Comparison of ENCODE assay signal across 8 cellular contexts in the genomic region with DNA sequence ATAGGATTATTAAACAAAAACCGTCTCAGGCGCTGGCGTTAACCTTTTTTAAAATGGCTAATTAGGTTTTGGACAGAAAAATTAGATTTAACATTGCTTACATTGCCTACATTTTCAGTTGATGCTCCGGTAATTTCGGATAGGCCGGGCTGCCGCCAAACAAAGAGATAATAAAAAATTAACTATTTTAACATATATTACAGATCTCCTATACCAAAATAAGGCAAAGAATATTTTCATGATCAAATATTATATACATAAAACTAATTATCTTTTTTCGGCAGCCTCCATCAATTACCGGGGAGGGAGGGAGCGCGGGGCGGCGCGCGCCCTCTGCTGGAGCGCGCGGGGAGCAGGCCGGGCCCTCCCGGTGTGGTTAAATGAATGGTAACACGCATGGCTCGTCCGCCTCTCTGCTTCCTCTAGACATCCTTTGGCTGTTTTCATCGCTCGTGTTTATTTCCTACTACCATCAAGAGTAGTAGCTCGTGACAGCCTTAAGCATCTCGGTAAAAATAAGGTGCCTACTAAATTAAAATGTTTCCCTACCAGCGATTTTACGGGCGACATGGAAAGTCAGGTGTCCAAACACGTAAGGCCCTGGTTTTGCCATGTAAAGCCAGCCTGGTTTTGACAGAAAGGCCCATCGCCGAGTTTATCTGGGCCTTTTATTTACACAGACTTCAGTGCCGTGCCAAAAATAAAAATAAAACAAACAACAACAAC. TPM values are rescaled to one million over a fixed set of nuclear protein-coding genes. Genes with fewer than 3 reads are reported as not detected.
DNase-seq lines count a peak whose midpoint lies in the region; ATAC-seq and TF ChIP-seq lines count a peak whose summit lies in the region.

No MANE protein-coding gene starts in this region.

- H3K4me1 ChIP-seq in ES-I3 (ENCODE audit: insufficient read depth, low read length) (0 out of 2 replicates have a peak, but pooled peaks cover 5% of the 10 kb centered on the region), H9 (ENCODE audit: insufficient read depth, low read length) (no peaks in the 10 kb centered on the region)

- no peaks in the 10 kb centered on the region for H3K9me3 ChIP-seq in ES-I3 (ENCODE audit: control insufficient read depth, insufficient read depth, low read length)
- no peaks in the 10 kb centered on the region for H3K9me3 ChIP-seq in H9 (ENCODE audit: control insufficient read depth, low read depth, low read length)

- no peak overlapping the region for H3K23ac ChIP-seq in H9 (ENCODE audit: insufficient read length, low read depth, low read length)

- no peak overlapping the region for H2BK12ac ChIP-seq in H9 (ENCODE audit: insufficient read length, low read depth, low read length)

- peak; percentile 99 for TF ChIP-seq CTCF in H9 (conservative IDR thresholded peaks at IDR 0.05)

- no peak overlapping the region for H2BK5ac ChIP-seq in H9 (ENCODE audit: insufficient read length, low read length)

- DNase-seq in H9 (peak; percentile 48), NCI-H1694 (lab: John Stamatoyannopoulos, UW) (peak; percentile 48), midbrain (lab: John Stamatoyannopoulos, UW) (peak; percentile 22)
- DNase-seq in activated CD4-positive, alpha-beta T cell treated with anti-CD3 and anti-CD28 coated beads, Interleukin-2, amount 10 ng/mL, durations not matched to agents 7 days and 5 days = peak; percentile 56
- DNase-seq in effector CD8-positive, alpha-beta T cell (lab: John Stamatoyannopoulos, UW) = peak; percentile 4
- DNase-seq in stimulated activated naive CD8-positive, alpha-beta T cell treated with anti-CD3 and anti-CD28 coated beads, Interleukin-15, amount 100 ng/mL, for 72 hours = peak; percentile 47 to 55

- peak overlapping the region; percentile 30 to 76; a peak in 3 of 5 replicates for H3K4me3 Mint-ChIP-seq in H9
- H3K4me3 Mint-ChIP-seq in activated CD4-positive, alpha-beta T cell treated with anti-CD3 and anti-CD28 coated beads, Interleukin-2, amount 10 ng/mL, durations not matched to agents 7 days and 5 days = no peak overlapping the region
- H3K4me3 Mint-ChIP-seq in stimulated activated naive CD8-positive, alpha-beta T cell treated with anti-CD3 and anti-CD28 coated beads, Interleukin-15, amount 100 ng/mL, for 72 hours = peak overlapping the region; percentile 63 to 74

- CTCF ChIA-PET in activated CD4-positive, alpha-beta T cell treated with anti-CD3 and anti-CD28 coated beads, Interleukin-2, amount 10 ng/mL, durations not matched to agents 7 days and 5 days (lab: Charles Lee) = no interaction called here

- no peaks in the 10 kb centered on the region; a peak in 1 of 5 replicates for H3K9me3 Mint-ChIP-seq in H9
- H3K9me3 Mint-ChIP-seq in activated CD4-positive, alpha-beta T cell treated with anti-CD3 and anti-CD28 coated beads, Interleukin-2, amount 10 ng/mL, durations not matched to agents 7 days and 5 days = no peaks in the 10 kb centered on the region
- no peaks in the 10 kb centered on the region for H3K9me3 Mint-ChIP-seq in stimulated activated naive CD8-positive, alpha-beta T cell treated with anti-CD3 and anti-CD28 coated beads, Interleukin-15, amount 100 ng/mL, for 72 hours

- H3K9ac ChIP-seq in ES-I3 (ENCODE audit: low read depth, low read length) (peak overlapping the region; percentile 48; the same call in 1 of the 2 replicates), H9 (ENCODE audit: extremely low read depth, insufficient read length, low read length) (no peak overlapping the region)

- H3K23me2 ChIP-seq in H9 (ENCODE audit: insufficient read length, low read depth, low read length, poor library complexity, severe bottlenecking) = peaks cover 14% of the 10 kb centered on the region

- no peak overlapping the region for H2AFZ ChIP-seq in H9 (ENCODE audit: low read length)

- H2BK120ac ChIP-seq in H9 (ENCODE audit: low read depth, low read length, poor library complexity, severe bottlenecking) = no peak overlapping the region

- H3K36me3 ChIP-seq in ES-I3 (ENCODE audit: insufficient read depth, low read length) = no peaks in the 10 kb centered on the region

- no peak overlapping the region for H3T11ph ChIP-seq in H9 (ENCODE audit: low read length)

- peak overlapping the region; percentile 21 for H3K4me2 ChIP-seq in H9 (ENCODE audit: insufficient read depth, insufficient read length, low read length)

- no peak overlapping the region for H3K27ac ChIP-seq in H9 (ENCODE audit: insufficient read length, low read depth, low read length)

- no peak overlapping the region for H3K56ac ChIP-seq in H9 (ENCODE audit: insufficient read length, low read depth, low read length)

- no peak overlapping the region for H2BK15ac ChIP-seq in H9 (ENCODE audit: low read depth, low read length)

- H3K18ac ChIP-seq in H9 (ENCODE audit: insufficient read length, low read depth, low read length) = no peak overlapping the region

- ATAC-seq in stimulated activated naive CD8-positive, alpha-beta T cell treated with anti-CD3 and anti-CD28 coated beads, Interleukin-15, amount 100 ng/mL, for 72 hours = peak; percentile 82
- no peak for ATAC-seq in HG03469 (IDR thresholded peaks at IDR 0.05; ENCODE audit: unreplicated experiment)

- H3K36me3 Mint-ChIP-seq in H9 (ENCODE audit: insufficient read depth in 1 of 3, low read depth in 3 of 3) = no peaks in the 10 kb centered on the region
- H3K36me3 Mint-ChIP-seq in activated CD4-positive, alpha-beta T cell treated with anti-CD3 and anti-CD28 coated beads, Interleukin-2, amount 10 ng/mL, durations not matched to agents 7 days and 5 days (ENCODE audit: low read depth) = peaks cover 2% of the 10 kb centered on the region

- H2BK20ac ChIP-seq in H9 (ENCODE audit: low read depth, low read length, poor library complexity, severe bottlenecking) = no peak overlapping the region

- H4K8ac ChIP-seq in H9 (replicated peaks; ENCODE audit: insufficient read length, low read depth, low read length) = no peak overlapping the region

- peaks cover 22 to 34% of the 10 kb centered on the region in 2 experiments for H3K4me1 Mint-ChIP-seq in H9
- H3K4me1 Mint-ChIP-seq in activated CD4-positive, alpha-beta T cell treated with anti-CD3 and anti-CD28 coated beads, Interleukin-2, amount 10 ng/mL, durations not matched to agents 7 days and 5 days = peaks cover 10% of the 10 kb centered on the region
- peaks cover 39% of the 10 kb centered on the region for H3K4me1 Mint-ChIP-seq in stimulated activated naive CD8-positive, alpha-beta T cell treated with anti-CD3 and anti-CD28 coated beads, Interleukin-15, amount 100 ng/mL, for 72 hours

- H3K27me3 Mint-ChIP-seq in H9 (ENCODE audit: low read depth) = peaks cover 100% of the 10 kb centered on the region
- H3K27me3 Mint-ChIP-seq in activated CD4-positive, alpha-beta T cell treated with anti-CD3 and anti-CD28 coated beads, Interleukin-2, amount 10 ng/mL, durations not matched to agents 7 days and 5 days = peaks cover 73% of the 10 kb centered on the region
- H3K27me3 Mint-ChIP-seq in stimulated activated naive CD8-positive, alpha-beta T cell treated with anti-CD3 and anti-CD28 coated beads, Interleukin-15, amount 100 ng/mL, for 72 hours = peaks cover 56% of the 10 kb centered on the region

- POLR2A ChIA-PET in activated CD4-positive, alpha-beta T cell treated with anti-CD3 and anti-CD28 coated beads, Interleukin-2, amount 10 ng/mL, durations not matched to agents 7 days and 5 days (lab: Charles Lee) = no interaction called here

- peaks cover 70% of the 10 kb centered on the region for H3K27me3 ChIP-seq in H9 (ENCODE audit: insufficient read depth, low read length)

- H4K5ac ChIP-seq in H9 (ENCODE audit: insufficient read length, low read depth, low read length) = no peak overlapping the region

- H3K27ac Mint-ChIP-seq in H9 = no peak overlapping the region
- H3K27ac Mint-ChIP-seq in activated CD4-positive, alpha-beta T cell treated with anti-CD3 and anti-CD28 coated beads, Interleukin-2, amount 10 ng/mL, durations not matched to agents 7 days and 5 days = no peak overlapping the region
- no peak overlapping the region for H3K27ac Mint-ChIP-seq in stimulated activated naive CD8-positive, alpha-beta T cell treated with anti-CD3 and anti-CD28 coated beads, Interleukin-15, amount 100 ng/mL, for 72 hours

- H4K20me1 ChIP-seq in H9 (ENCODE audit: control insufficient read depth, insufficient read depth, insufficient read length) = no peaks in the 10 kb centered on the region

- no peak overlapping the region for H2AK5ac ChIP-seq in H9 (ENCODE audit: insufficient read length, low read length)

- H3K14ac ChIP-seq in H9 (ENCODE audit: insufficient read depth, low read length) = no peak overlapping the region

- no peak overlapping the region for H4K91ac ChIP-seq in H9 (ENCODE audit: insufficient read length, low read depth, low read length)

- no peaks in the 10 kb centered on the region for H3K79me2 ChIP-seq in H9 (ENCODE audit: insufficient read depth, low read length)

- WGBS in H9 (ENCODE audit: extremely low coverage, insufficient read length, low lambda C conversion rate) = no CpG with 5 or more reads among the region's 34 CpGs

- no peak overlapping the region for H3K4ac ChIP-seq in H9 (ENCODE audit: low read depth, low read length)

- H3K79me1 ChIP-seq in H9 (ENCODE audit: insufficient read depth, low read depth, low read length, poor library complexity, severe bottlenecking) = no peaks in the 10 kb centered on the region

RNA-seq across cellular contexts. Expression of gene TMEM33, which starts 52.4 kb away (rescaled TPM):
- total RNA-seq in H9 (2021) = 74.2 and 76.7 TPM in 2 replicates
- total RNA-seq in activated CD4-positive, alpha-beta T cell treated with anti-CD3 and anti-CD28 coated beads, Interleukin-2, amount 10 ng/mL, durations not matched to agents 7 days and 5 days = 10 to 100 TPM; 54.4 to 65.6 TPM

Comparison
In these comparisons a context has a peak if more than half of its experiments do, and no peak if none do; other contexts are left out.
1. DNase-seq: peak in every context shown above with its lines; median percentile 56 in activated CD4-positive, alpha-beta T cell treated with anti-CD3 and anti-CD28 coated beads, Interleukin-2, amount 10 ng/mL, durations not matched to agents 7 days and 5 days; 51 in stimulated activated naive CD8-positive, alpha-beta T cell treated with anti-CD3 and anti-CD28 coated beads, Interleukin-15, amount 100 ng/mL, for 72 hours; 48 in H9; 48 in NCI-H1694; 22 in midbrain; 4 in effector CD8-positive, alpha-beta T cell.